In genomic region chr3:23810342-23811116, GRCh38 we compare ENCODE assay signal across 8 cellular contexts. TPM values are rescaled to one million over a fixed set of nuclear protein-coding genes. Genes with fewer than 3 reads are reported as not detected.
A peak's percentile ranks its signal among the peaks of the same experiment; 100 is the strongest.
DNase-seq lines count a peak whose midpoint lies in the region; ATAC-seq and TF ChIP-seq lines count a peak whose summit lies in the region.

No MANE protein-coding gene starts in this region.

- no peak for TF ChIP-seq CTCF in osteocyte (IDR thresholded peaks at IDR 0.05)

- H3K27me3 Mint-ChIP-seq in activated naive CD8-positive, alpha-beta T cell: no peaks in the 10 kb centered on the region
- H3K27me3 Mint-ChIP-seq in osteocyte (ENCODE audit: unreplicated experiment): no peaks in the 10 kb centered on the region

- peak overlapping the region; percentile 99 for H3K27ac Mint-ChIP-seq in activated naive CD8-positive, alpha-beta T cell
- peak overlapping the region; percentile 91 for H3K27ac Mint-ChIP-seq in osteocyte (ENCODE audit: unreplicated experiment)

- DNase-seq in NCI-H146 (lab: John Stamatoyannopoulos, UW): peak; percentile 42
- no peak for DNase-seq in NCI-H146 treated with DMSO at 0.1 percent for 48 hours (lab: John Stamatoyannopoulos, UW; ENCODE audit: unreplicated experiment)
- peak; percentile 87 for DNase-seq in RPMI8226
- DNase-seq in Right ventricle myocardium inferior (ENCODE audit: missing footprints): peak; percentile 74
- peak; percentile 85 for DNase-seq in osteocyte (ENCODE audit: extremely low spot score, unreplicated experiment)
- no peak for DNase-seq in COLO829 (ENCODE audit: low spot score)

- peak overlapping the region; percentile 94 for H3K4me3 Mint-ChIP-seq in activated naive CD8-positive, alpha-beta T cell
- peak overlapping the region; percentile 89 for H3K4me3 Mint-ChIP-seq in osteocyte (ENCODE audit: unreplicated experiment)

- H3K9me3 Mint-ChIP-seq in activated naive CD8-positive, alpha-beta T cell (ENCODE audit: low read depth): no peaks in the 10 kb centered on the region
- no peaks in the 10 kb centered on the region for H3K9me3 Mint-ChIP-seq in osteocyte (ENCODE audit: unreplicated experiment)

- H3K36me3 Mint-ChIP-seq in activated naive CD8-positive, alpha-beta T cell: peaks cover 15% of the 10 kb centered on the region
- peaks cover 27% of the 10 kb centered on the region for H3K36me3 Mint-ChIP-seq in osteocyte (ENCODE audit: unreplicated experiment)

- ATAC-seq in HG03064 (IDR thresholded peaks at IDR 0.05; ENCODE audit: low read depth, unreplicated experiment): peak; percentile 24
- peak; percentile 32 for ATAC-seq in Right ventricle myocardium inferior

- peaks cover 71% of the 10 kb centered on the region for H3K4me1 Mint-ChIP-seq in activated naive CD8-positive, alpha-beta T cell (ENCODE audit: low read depth)
- H3K4me1 Mint-ChIP-seq in osteocyte (ENCODE audit: unreplicated experiment): peaks cover 51% of the 10 kb centered on the region

- intact Hi-C loops in Right ventricle myocardium inferior (cut with DNase I): no loop called here

RNA-seq across cellular contexts. Expression of gene UBE2E1, which starts 4.8 kb away (rescaled TPM):
- total RNA-seq in Right ventricle myocardium inferior (75.3 TPM), osteocyte (98.5 and 104 TPM in 2 replicates)

Comparison
In these comparisons a context has a peak if more than half of its experiments do, and no peak if none do; other contexts are left out.
1. DNase-seq: peak in NCI-H146 (single experiment), RPMI8226 (single experiment), Right ventricle myocardium inferior (single experiment) and osteocyte (single experiment); none in NCI-H146 treated with DMSO at 0.1 percent for 48 hours (single experiment) and COLO829 (single experiment).